Comparison of ENCODE assay signal across 1 cellular context in genomic region chr1:161732319-161732718, GRCh38.
TF ChIP-seq lines count a peak whose summit lies in the region.

No MANE protein-coding gene starts in this region.

TF ChIP-seq in HCT116, 20 proteins besides CTCF, POLR2A, EP300 and RAD21:
- TF ChIP-seq CBX3 (IDR thresholded peaks at IDR 0.05; ENCODE audit: low read depth) (no peak), TCF7L2 (IDR thresholded peaks at IDR 0.05; ENCODE audit: borderline replicate concordance, extremely low read depth, insufficient read depth, insufficient read length) (no peak)
